In the genomic region with DNA sequence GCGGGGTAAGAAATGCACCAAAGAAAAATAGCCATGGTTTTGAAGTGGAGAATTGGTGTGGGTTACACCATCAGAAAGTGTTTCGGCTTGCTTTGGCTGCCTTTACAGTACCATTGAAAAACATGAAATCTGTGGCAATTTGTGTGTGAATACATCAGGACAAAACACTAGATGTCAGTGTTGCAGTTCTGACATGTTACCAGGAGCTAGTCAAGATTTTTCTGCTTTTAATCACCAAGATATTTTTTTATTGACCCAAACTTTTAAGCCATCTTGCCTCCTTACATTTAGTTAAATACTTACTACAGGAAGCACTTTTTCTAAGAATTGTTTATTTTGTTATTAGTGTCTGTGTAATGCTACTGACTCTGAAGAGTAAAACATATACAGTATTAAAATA, we compare ENCODE assay signal across 8 cellular contexts. TPM values are rescaled to one million over a fixed set of nuclear protein-coding genes. Genes with fewer than 3 reads are reported as not detected.
DNase-seq lines count a peak whose midpoint lies in the region; ATAC-seq and TF ChIP-seq lines count a peak whose summit lies in the region.

No MANE protein-coding gene starts in this region.

- H3K27me3 ChIP-seq in dorsolateral prefrontal cortex (no peaks in the 10 kb centered on the region), psoas muscle (ENCODE audit: insufficient read depth in 3 of 3, low read length in 2 of 3) (no peaks in the 10 kb centered on the region)

- intact Hi-C loops in dorsolateral prefrontal cortex (cut with DNase I), result no loop called here
- intact Hi-C loops in psoas muscle (cut with DNase I), result no loop called here
- intact Hi-C loops in activated naive CD4-positive, alpha-beta T cell treated with anti-CD3 and anti-CD28 coated beads for 36 hours (cut with micrococcal nuclease), result loop anchor here (1.0 kb wide), 1 partner anchor 222 kb away; no protein-coding TSS in a partner anchor

- H3K4me3 ChIP-seq in dorsolateral prefrontal cortex (no peak overlapping the region), psoas muscle (no peak overlapping the region)

- H3K9me3 ChIP-seq in psoas muscle, result no peaks in the 10 kb centered on the region

- H3K36me3 ChIP-seq in psoas muscle (ENCODE audit: insufficient read depth in 1 of 2, low read depth in 1 of 2), result peaks cover 2 to 20% of the 10 kb centered on the region in 2 donors

- peaks cover 12% of the 10 kb centered on the region for H3K4me1 ChIP-seq in psoas muscle

- H3K4me3 Mint-ChIP-seq in endothelial cell (ENCODE audit: unreplicated experiment), result no peak overlapping the region
- H3K4me3 Mint-ChIP-seq in activated naive CD4-positive, alpha-beta T cell treated with anti-CD3 and anti-CD28 coated beads for 36 hours, result no peak overlapping the region

- no peaks in the 10 kb centered on the region for H3K9me3 Mint-ChIP-seq in endothelial cell (ENCODE audit: unreplicated experiment)
- H3K9me3 Mint-ChIP-seq in activated naive CD4-positive, alpha-beta T cell treated with anti-CD3 and anti-CD28 coated beads for 36 hours, result no peaks in the 10 kb centered on the region

- CTCF ChIA-PET in activated naive CD4-positive, alpha-beta T cell treated with anti-CD3 and anti-CD28 coated beads for 36 hours (lab: Charles Lee), result interaction anchor here (0.6 to 1.5 kb wide), 3 partner anchors 16 to 220 kb away, joined by 3 to 4 read pairs (median 3); no protein-coding TSS in a partner anchor

- no peaks in the 10 kb centered on the region for H3K4me1 Mint-ChIP-seq in endothelial cell (ENCODE audit: unreplicated experiment)
- H3K4me1 Mint-ChIP-seq in activated naive CD4-positive, alpha-beta T cell treated with anti-CD3 and anti-CD28 coated beads for 36 hours (ENCODE audit: low read depth), result peaks cover 27% of the 10 kb centered on the region

- TF ChIP-seq CTCF in dorsolateral prefrontal cortex (IDR thresholded peaks at IDR 0.05 in 54 of 56, conservative IDR thresholded peaks at IDR 0.05 in 2 of 56; ENCODE audit: low read depth in 1 of 56, partially characterized antibody in 56 of 56) (peak in 55 of 56 donors; percentile 15 to 72 (median 52)), psoas muscle (IDR thresholded peaks at IDR 0.05) (peak; percentile 44), endothelial cell (IDR thresholded peaks at IDR 0.05; ENCODE audit: unreplicated experiment) (no peak)

- DNase-seq in AG08396 (ENCODE audit: low spot score), result peak; percentile 44
- DNase-seq in NCI-H1694 treated with DMSO at 0.1 percent for 48 hours (lab: John Stamatoyannopoulos, UW), result peak; percentile 18
- no peak for DNase-seq in dorsolateral prefrontal cortex
- no peak for DNase-seq in psoas muscle
- DNase-seq in endothelial cell (ENCODE audit: low spot score), result no peak
- no peak for DNase-seq in cortex of kidney (lab: John Stamatoyannopoulos, UW)
- no peak for DNase-seq in activated naive CD4-positive, alpha-beta T cell treated with anti-CD3 and anti-CD28 coated beads for 36 hours

- H3K36me3 Mint-ChIP-seq in endothelial cell (ENCODE audit: low read depth, unreplicated experiment), result no peaks in the 10 kb centered on the region
- peaks cover 15% of the 10 kb centered on the region for H3K36me3 Mint-ChIP-seq in activated naive CD4-positive, alpha-beta T cell treated with anti-CD3 and anti-CD28 coated beads for 36 hours (ENCODE audit: low read depth)

- H3K27ac ChIP-seq in dorsolateral prefrontal cortex (no peak overlapping the region), psoas muscle (no peak overlapping the region)

- H3K27ac Mint-ChIP-seq in endothelial cell (ENCODE audit: unreplicated experiment), result no peak overlapping the region
- H3K27ac Mint-ChIP-seq in activated naive CD4-positive, alpha-beta T cell treated with anti-CD3 and anti-CD28 coated beads for 36 hours, result no peak overlapping the region

- 49 to 68% (median 59%) methylated on average over 2 of the region's 2 CpGs for WGBS in psoas muscle, 3 donors

- no peaks in the 10 kb centered on the region for H3K27me3 Mint-ChIP-seq in endothelial cell (ENCODE audit: unreplicated experiment)
- no peaks in the 10 kb centered on the region for H3K27me3 Mint-ChIP-seq in activated naive CD4-positive, alpha-beta T cell treated with anti-CD3 and anti-CD28 coated beads for 36 hours (ENCODE audit: low read depth)

- ATAC-seq in GM18867 (IDR thresholded peaks at IDR 0.05; ENCODE audit: unreplicated experiment) (peak; percentile 57), psoas muscle (peak in 1 of 4 donors; percentile 47)

RNA-seq across cellular contexts. Expression of gene RRP15, which starts 14.3 kb away (rescaled TPM):
- total RNA-seq in dorsolateral prefrontal cortex (10 to 100 TPM in 108 of 120 experiments, 1 to 10 TPM in 12; 7.1 to 27.3 (median 14.8) TPM), psoas muscle (10 to 100 TPM; 32.0 to 58.4 (median 44.4) TPM), endothelial cell (ENCODE audit: unreplicated experiment) (11.7 TPM)
- 10 to 100 TPM; 10.1 to 17.1 (median 12.1) TPM for polyA plus RNA-seq in psoas muscle
- 10 to 100 TPM; 12.6 to 13.7 TPM for total RNA-seq in activated naive CD4-positive, alpha-beta T cell treated with anti-CD3 and anti-CD28 coated beads for 36 hours

RNA-seq across cellular contexts. Expression of gene TGFB2, which starts 45.7 kb away (rescaled TPM):
- 10 to 100 TPM; 15.0 to 77.8 (median 33.8) TPM for total RNA-seq in dorsolateral prefrontal cortex
- total RNA-seq in psoas muscle, result 10 to 100 TPM in 2 of 4 donors, 1 to 10 TPM in 2; 5.1 to 35.4 (median 15.4) TPM
- 1 to 10 TPM in 2 of 3 donors, under 1 TPM in 1; 0.43 to 4.9 (median 1.9) TPM for polyA plus RNA-seq in psoas muscle
- 0.62 TPM for total RNA-seq in endothelial cell (ENCODE audit: unreplicated experiment)
- under 1 TPM in 1 of 2 experiments, not detected in 1; 0.14 TPM for total RNA-seq in activated naive CD4-positive, alpha-beta T cell treated with anti-CD3 and anti-CD28 coated beads for 36 hours

Comparison
In these comparisons a context has a peak if more than half of its experiments do, and no peak if none do; other contexts are left out.
1. DNase-seq: peak in AG08396 (single experiment) and NCI-H1694 treated with DMSO at 0.1 percent for 48 hours (single experiment); none in dorsolateral prefrontal cortex (0 of 10), psoas muscle (0 of 2), endothelial cell (single experiment), cortex of kidney (single experiment) and activated naive CD4-positive, alpha-beta T cell treated with anti-CD3 and anti-CD28 coated beads for 36 hours (single experiment).